Comparison of ENCODE assay signal across 1 cellular context in the genomic region with DNA sequence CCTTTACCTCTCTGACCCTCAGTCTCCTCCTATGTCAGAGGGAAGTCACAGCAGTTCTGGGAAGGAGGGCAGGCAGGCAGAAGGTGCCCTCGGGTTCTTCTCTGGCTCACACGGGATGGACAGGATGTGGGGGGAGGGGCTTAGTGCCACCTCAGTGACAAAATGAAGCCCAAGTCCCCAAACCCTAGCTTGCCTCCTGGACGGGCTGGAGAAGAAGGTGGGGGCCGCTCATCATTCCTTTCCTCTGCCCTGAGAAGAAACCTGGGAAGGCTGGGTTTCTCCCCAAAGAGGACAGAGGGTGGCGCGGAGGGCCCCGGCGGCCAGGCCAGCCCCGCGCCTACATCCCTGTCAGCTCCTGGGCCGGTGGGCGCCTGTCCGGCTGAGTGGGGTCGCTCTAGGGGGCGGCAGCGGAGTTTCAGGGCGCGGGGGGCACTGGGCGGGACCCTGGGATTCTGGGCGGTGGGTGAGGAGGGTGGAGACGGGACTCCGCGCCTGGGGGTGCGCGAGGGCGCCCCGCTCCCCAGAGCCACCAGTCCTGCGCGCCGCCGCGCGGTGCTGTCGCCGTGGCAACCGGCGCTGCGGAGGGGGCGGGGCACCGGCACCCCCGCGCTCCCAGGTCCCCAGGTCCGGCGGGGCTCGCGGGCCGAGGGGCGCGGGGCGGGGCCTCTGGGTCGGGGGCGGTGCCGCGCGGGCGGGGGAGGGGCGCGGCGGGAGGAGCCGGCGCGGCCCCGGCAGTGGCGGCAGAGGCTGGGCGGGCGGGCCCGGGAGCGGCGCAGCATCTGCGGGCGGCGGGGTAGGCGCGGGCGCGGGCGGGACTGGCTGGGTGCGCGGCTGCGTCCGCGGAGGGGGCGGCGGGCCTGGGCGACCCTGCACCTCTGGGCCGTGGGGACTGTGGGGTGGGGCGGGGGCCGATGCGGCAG.
A peak's percentile ranks its signal among the peaks of the same experiment; 100 is the strongest.
TF ChIP-seq lines count a peak whose summit lies in the region.

A gene (plus strand): TSS at position 723 of the 920 bp plus-strand sequence. CDS start 2,252 bp downstream, outside the sequence.

TF ChIP-seq in HepG2, 621 proteins besides CTCF, POLR2A, EP300 and RAD21 (continued from another document):
- TF ChIP-seq MTA1 (CRISPR knock-in tag; IDR thresholded peaks at IDR 0.05; ENCODE audit: borderline replicate concordance) = no peak
- 0 out of 2 replicates have a peak, but pooled peaks have one; percentile 27 for TF ChIP-seq SP5 (CRISPR knock-in tag; IDR thresholded peaks at IDR 0.05; ENCODE audit: borderline replicate concordance, low read depth)
- 0 out of 2 replicates have a peak, but pooled peaks have one; percentile 31 for TF ChIP-seq RFX3 (CRISPR knock-in tag; IDR thresholded peaks at IDR 0.05)
- TF ChIP-seq ZNF225 (CRISPR knock-in tag; IDR thresholded peaks at IDR 0.05) = no peak
- no peak for TF ChIP-seq IRF2 (CRISPR knock-in tag; IDR thresholded peaks at IDR 0.05)
- TF ChIP-seq, protein P1, sequence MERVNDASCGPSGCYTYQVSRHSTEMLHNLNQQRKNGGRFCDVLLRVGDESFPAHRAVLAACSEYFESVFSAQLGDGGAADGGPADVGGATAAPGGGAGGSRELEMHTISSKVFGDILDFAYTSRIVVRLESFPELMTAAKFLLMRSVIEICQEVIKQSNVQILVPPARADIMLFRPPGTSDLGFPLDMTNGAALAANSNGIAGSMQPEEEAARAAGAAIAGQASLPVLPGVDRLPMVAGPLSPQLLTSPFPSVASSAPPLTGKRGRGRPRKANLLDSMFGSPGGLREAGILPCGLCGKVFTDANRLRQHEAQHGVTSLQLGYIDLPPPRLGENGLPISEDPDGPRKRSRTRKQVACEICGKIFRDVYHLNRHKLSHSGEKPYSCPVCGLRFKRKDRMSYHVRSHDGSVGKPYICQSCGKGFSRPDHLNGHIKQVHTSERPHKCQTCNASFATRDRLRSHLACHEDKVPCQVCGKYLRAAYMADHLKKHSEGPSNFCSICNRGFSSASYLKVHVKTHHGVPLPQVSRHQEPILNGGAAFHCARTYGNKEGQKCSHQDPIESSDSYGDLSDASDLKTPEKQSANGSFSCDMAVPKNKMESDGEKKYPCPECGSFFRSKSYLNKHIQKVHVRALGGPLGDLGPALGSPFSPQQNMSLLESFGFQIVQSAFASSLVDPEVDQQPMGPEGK (CRISPR knock-in tag; IDR thresholded peaks at IDR 0.05) = peak; percentile 26; the same call in 1 of the 2 replicates
- TF ChIP-seq, protein P2, sequence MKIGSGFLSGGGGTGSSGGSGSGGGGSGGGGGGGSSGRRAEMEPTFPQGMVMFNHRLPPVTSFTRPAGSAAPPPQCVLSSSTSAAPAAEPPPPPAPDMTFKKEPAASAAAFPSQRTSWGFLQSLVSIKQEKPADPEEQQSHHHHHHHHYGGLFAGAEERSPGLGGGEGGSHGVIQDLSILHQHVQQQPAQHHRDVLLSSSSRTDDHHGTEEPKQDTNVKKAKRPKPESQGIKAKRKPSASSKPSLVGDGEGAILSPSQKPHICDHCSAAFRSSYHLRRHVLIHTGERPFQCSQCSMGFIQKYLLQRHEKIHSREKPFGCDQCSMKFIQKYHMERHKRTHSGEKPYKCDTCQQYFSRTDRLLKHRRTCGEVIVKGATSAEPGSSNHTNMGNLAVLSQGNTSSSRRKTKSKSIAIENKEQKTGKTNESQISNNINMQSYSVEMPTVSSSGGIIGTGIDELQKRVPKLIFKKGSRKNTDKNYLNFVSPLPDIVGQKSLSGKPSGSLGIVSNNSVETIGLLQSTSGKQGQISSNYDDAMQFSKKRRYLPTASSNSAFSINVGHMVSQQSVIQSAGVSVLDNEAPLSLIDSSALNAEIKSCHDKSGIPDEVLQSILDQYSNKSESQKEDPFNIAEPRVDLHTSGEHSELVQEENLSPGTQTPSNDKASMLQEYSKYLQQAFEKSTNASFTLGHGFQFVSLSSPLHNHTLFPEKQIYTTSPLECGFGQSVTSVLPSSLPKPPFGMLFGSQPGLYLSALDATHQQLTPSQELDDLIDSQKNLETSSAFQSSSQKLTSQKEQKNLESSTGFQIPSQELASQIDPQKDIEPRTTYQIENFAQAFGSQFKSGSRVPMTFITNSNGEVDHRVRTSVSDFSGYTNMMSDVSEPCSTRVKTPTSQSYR (CRISPR knock-in tag; IDR thresholded peaks at IDR 0.05; ENCODE audit: borderline replicate concordance) = peak; percentile 63; the same call in 1 of the 2 replicates
- TF ChIP-seq NCOR1 (IDR thresholded peaks at IDR 0.05; ENCODE audit: borderline replicate concordance, low read length) = no peak
- TF ChIP-seq ZNF335 (CRISPR knock-in tag; IDR thresholded peaks at IDR 0.05) = no peak
- TF ChIP-seq ZNF780A (CRISPR knock-in tag; IDR thresholded peaks at IDR 0.05) = no peak
- TF ChIP-seq POLR2G (IDR thresholded peaks at IDR 0.05; ENCODE audit: low read depth, low read length) = 0 out of 2 replicates have a peak, but pooled peaks have one; percentile 1
- TF ChIP-seq SMAD1 (CRISPR knock-in tag; IDR thresholded peaks at IDR 0.05; ENCODE audit: borderline replicate concordance, low read depth) = no peak
- TF ChIP-seq STAG1 (CRISPR knock-in tag; IDR thresholded peaks at IDR 0.05) = no peak
- no peak for TF ChIP-seq ZNF619 (CRISPR knock-in tag; IDR thresholded peaks at IDR 0.05)
- TF ChIP-seq FOSL2 (CRISPR knock-in tag; IDR thresholded peaks at IDR 0.05) = no peak
- TF ChIP-seq, protein P3, sequence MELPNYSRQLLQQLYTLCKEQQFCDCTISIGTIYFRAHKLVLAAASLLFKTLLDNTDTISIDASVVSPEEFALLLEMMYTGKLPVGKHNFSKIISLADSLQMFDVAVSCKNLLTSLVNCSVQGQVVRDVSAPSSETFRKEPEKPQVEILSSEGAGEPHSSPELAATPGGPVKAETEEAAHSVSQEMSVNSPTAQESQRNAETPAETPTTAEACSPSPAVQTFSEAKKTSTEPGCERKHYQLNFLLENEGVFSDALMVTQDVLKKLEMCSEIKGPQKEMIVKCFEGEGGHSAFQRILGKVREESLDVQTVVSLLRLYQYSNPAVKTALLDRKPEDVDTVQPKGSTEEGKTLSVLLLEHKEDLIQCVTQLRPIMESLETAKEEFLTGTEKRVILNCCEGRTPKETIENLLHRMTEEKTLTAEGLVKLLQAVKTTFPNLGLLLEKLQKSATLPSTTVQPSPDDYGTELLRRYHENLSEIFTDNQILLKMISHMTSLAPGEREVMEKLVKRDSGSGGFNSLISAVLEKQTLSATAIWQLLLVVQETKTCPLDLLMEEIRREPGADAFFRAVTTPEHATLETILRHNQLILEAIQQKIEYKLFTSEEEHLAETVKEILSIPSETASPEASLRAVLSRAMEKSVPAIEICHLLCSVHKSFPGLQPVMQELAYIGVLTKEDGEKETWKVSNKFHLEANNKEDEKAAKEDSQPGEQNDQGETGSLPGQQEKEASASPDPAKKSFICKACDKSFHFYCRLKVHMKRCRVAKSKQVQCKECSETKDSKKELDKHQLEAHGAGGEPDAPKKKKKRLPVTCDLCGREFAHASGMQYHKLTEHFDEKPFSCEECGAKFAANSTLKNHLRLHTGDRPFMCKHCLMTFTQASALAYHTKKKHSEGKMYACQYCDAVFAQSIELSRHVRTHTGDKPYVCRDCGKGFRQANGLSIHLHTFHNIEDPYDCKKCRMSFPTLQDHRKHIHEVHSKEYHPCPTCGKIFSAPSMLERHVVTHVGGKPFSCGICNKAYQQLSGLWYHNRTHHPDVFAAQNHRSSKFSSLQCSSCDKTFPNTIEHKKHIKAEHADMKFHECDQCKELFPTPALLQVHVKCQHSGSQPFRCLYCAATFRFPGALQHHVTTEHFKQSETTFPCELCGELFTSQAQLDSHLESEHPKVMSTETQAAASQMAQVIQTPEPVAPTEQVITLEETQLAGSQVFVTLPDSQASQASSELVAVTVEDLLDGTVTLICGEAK (IDR thresholded peaks at IDR 0.05) = no peak
- TF ChIP-seq, protein P3 (CRISPR knock-in tag; IDR thresholded peaks at IDR 0.05) = no peak
- TF ChIP-seq U2AF1 (optimal IDR thresholded peaks at IDR 0.05; ENCODE audit: low read depth, low read length) = no peak
- peak; percentile 60; the same call in 1 of the 2 replicates for TF ChIP-seq SP4 (CRISPR knock-in tag; IDR thresholded peaks at IDR 0.05)
- TF ChIP-seq HNRNPLL (IDR thresholded peaks at IDR 0.05; ENCODE audit: low read depth, low read length, poor library complexity, severe bottlenecking) = no peak
- TF ChIP-seq, protein P4, sequence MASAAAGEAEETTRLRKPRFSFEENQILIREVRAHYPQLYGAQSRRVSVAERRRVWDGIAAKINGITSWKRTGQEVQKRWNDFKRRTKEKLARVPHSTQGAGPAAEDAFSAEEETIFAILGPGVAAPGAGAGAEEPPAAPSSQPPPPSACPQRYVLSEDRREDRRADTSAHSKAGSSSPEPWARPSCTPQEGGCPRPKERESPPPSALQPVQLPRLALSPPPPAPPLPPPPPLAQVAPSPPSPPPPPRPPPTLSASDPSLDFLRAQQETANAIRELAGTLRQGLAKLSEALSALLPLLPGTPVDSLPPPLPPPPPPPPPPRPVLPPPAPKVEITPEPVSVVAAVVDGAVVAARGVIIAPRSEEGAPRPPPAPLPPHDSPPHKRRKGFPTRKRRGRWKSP (CRISPR knock-in tag; IDR thresholded peaks at IDR 0.05) = peak; percentile 99
- 0 out of 2 replicates have a peak, but pooled peaks have one; percentile 23 for TF ChIP-seq HDAC1 (CRISPR knock-in tag; IDR thresholded peaks at IDR 0.05)
- TF ChIP-seq GABPB1 (CRISPR knock-in tag; IDR thresholded peaks at IDR 0.05) = peak; percentile 5; the same call in 1 of the 2 replicates
- peak; percentile 28; the same call in 1 of the 2 replicates for TF ChIP-seq SAP130 (CRISPR knock-in tag; IDR thresholded peaks at IDR 0.05; ENCODE audit: low read depth)
- TF ChIP-seq DNMT1 (CRISPR knock-in tag; IDR thresholded peaks at IDR 0.05) = no peak
- TF ChIP-seq MTF1 (CRISPR knock-in tag; IDR thresholded peaks at IDR 0.05) = no peak
- TF ChIP-seq ZFP36L2 (CRISPR knock-in tag; IDR thresholded peaks at IDR 0.05) = no peak
- peak; percentile 52 for TF ChIP-seq RFX1 (IDR thresholded peaks at IDR 0.05)
- no peak for TF ChIP-seq KLF6 (CRISPR knock-in tag; IDR thresholded peaks at IDR 0.05)
- TF ChIP-seq, protein P5, sequence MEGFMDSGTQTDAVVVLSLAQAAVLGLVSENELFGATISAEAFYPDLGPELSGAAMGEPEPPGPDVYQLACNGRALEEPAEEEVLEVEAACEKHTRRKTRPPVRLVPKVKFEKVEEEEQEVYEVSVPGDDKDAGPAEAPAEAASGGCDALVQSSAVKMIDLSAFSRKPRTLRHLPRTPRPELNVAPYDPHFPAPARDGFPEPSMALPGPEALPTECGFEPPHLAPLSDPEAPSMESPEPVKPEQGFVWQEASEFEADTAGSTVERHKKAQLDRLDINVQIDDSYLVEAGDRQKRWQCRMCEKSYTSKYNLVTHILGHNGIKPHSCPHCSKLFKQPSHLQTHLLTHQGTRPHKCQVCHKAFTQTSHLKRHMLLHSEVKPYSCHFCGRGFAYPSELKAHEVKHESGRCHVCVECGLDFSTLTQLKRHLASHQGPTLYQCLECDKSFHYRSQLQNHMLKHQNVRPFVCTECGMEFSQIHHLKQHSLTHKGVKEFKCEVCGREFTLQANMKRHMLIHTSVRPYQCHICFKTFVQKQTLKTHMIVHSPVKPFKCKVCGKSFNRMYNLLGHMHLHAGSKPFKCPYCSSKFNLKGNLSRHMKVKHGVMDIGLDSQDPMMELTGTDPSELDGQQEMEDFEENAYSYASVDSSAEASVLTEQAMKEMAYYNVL (CRISPR knock-in tag; IDR thresholded peaks at IDR 0.05; ENCODE audit: borderline replicate concordance) = no peak
